In the genomic region with DNA sequence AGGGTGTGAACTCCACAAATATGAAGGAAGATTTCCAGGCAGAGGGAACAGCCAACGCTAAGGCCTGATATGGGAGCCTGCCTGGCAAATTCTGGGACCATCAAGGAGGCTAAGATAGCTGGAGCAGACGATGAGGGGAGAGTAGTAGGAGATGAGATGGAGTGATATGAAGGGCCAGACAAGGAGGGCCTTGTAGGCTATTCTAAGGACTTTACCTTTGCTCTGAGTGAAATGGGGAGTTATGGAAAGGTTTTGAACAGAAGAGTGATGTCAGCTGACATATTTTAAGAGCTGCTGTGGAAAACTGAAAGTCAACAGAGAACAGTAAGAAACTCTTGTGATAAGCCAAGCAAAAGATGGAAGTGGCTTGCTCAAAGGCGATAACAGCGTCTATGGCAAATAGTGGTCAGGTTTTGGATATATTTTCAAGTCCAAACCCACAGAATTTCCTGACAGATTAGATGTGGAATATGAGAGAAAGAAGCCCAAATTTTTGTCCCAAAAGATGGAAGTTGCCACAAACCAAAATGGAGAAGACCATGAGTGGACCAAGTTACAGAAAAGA, we compare ENCODE assay signal across 2 cellular contexts.
A peak's percentile ranks its signal among the peaks of the same experiment; 100 is the strongest.
TF ChIP-seq lines count a peak whose summit lies in the region.

No MANE protein-coding gene starts in this region.

TF ChIP-seq in HEK293, 187 proteins besides CTCF, POLR2A, EP300 and RAD21:
- TF ChIP-seq, protein P1, sequence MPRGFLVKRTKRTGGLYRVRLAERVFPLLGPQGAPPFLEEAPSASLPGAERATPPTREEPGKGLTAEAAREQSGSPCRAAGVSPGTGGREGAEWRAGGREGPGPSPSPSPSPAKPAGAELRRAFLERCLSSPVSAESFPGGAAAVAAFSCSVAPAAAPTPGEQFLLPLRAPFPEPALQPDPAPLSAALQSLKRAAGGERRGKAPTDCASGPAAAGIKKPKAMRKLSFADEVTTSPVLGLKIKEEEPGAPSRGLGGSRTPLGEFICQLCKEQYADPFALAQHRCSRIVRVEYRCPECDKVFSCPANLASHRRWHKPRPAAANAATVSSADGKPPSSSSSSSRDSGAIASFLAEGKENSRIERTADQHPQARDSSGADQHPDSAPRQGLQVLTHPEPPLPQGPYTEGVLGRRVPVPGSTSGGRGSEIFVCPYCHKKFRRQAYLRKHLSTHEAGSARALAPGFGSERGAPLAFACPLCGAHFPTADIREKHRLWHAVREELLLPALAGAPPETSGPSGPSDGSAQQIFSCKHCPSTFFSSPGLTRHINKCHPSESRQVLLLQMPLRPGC (tag by site-specific recombination; IDR thresholded peaks at IDR 0.05) = no peak
- TF ChIP-seq ZNF473 (tag by site-specific recombination; IDR thresholded peaks at IDR 0.05) (no peak), ZNF660 (tag by site-specific recombination; IDR thresholded peaks at IDR 0.05) (no peak), ZNF843 (tag by site-specific recombination; IDR thresholded peaks at IDR 0.05) (no peak), ZNF600 (tag by site-specific recombination; IDR thresholded peaks at IDR 0.05) (0 out of 2 replicates have a peak, but pooled peaks have one; percentile 17), ZSCAN30 (tag by site-specific recombination; IDR thresholded peaks at IDR 0.05) (no peak), ZBTB21 (tag by site-specific recombination; IDR thresholded peaks at IDR 0.05) (no peak), ZNF341 (tag by site-specific recombination; IDR thresholded peaks at IDR 0.05; ENCODE audit: low read depth) (0 out of 2 replicates have a peak, but pooled peaks have one; percentile 39)

TF ChIP-seq in K562, 482 proteins besides CTCF, POLR2A, EP300 and RAD21 (continues in another document):
- TF ChIP-seq ZBTB17 (CRISPR knock-in tag; IDR thresholded peaks at IDR 0.05) (0 out of 2 replicates have a peak, but pooled peaks have one; percentile 66), NFYB (IDR thresholded peaks at IDR 0.05; ENCODE audit: extremely low read depth, insufficient read length) (no peak), ETV1 (tag; conservative IDR thresholded peaks at IDR 0.05; ENCODE audit: low read depth) (peak; percentile 27; the same call in 1 of the 2 replicates), MYBL2 (IDR thresholded peaks at IDR 0.05; ENCODE audit: low read depth) (peak; percentile 26; the same call in 1 of the 2 replicates), MYBL2 (CRISPR knock-in tag; IDR thresholded peaks at IDR 0.05; ENCODE audit: borderline replicate concordance) (no peak), ZNF584 (CRISPR knock-in tag; IDR thresholded peaks at IDR 0.05; ENCODE audit: low read depth) (0 out of 2 replicates have a peak, but pooled peaks have one; percentile 13), ARID1B (IDR thresholded peaks at IDR 0.05) (peak; percentile 89), TCF3 (CRISPR knock-in tag; IDR thresholded peaks at IDR 0.05) (peak; percentile 86), GATAD2A (IDR thresholded peaks at IDR 0.05) (0 out of 2 replicates have a peak, but pooled peaks have one; percentile 65), MAZ (CRISPR knock-in tag; conservative IDR thresholded peaks at IDR 0.05 in 1 of 2, IDR thresholded peaks at IDR 0.05 in 1 of 2) (0 out of 4 replicates have a peak, but pooled peaks of 1 of the 2 experiments have one; percentile 28), ATF1 (CRISPR knock-in tag; IDR thresholded peaks at IDR 0.05) (no peak), ATF1 (tag; IDR thresholded peaks at IDR 0.05) (peak; percentile 52), FOXA3 (CRISPR knock-in tag; conservative IDR thresholded peaks at IDR 0.05 in 1 of 2, IDR thresholded peaks at IDR 0.05 in 1 of 2) (peak in 1 of 2 experiments; percentile 97; a peak in 3 of 4 replicates), NFXL1 (CRISPR knock-in tag; IDR thresholded peaks at IDR 0.05) (0 out of 2 replicates have a peak, but pooled peaks have one; percentile 23), RCOR1 (IDR thresholded peaks at IDR 0.05; ENCODE audit: borderline replicate concordance in 1 of 2, low read depth in 2 of 2, low read length in 2 of 2) (peak in 1 of 2 experiments; percentile 71; a peak in 1 of 4 replicates), BACH1 (tag; IDR thresholded peaks at IDR 0.05) (peak; percentile 48; the same call in 1 of the 2 replicates), SMARCE1 (IDR thresholded peaks at IDR 0.05) (peak; percentile 82; the same call in 1 of the 2 replicates), ZBTB34 (CRISPR knock-in tag; IDR thresholded peaks at IDR 0.05) (0 out of 2 replicates have a peak, but pooled peaks have one; percentile 51), ZBTB9 (CRISPR knock-in tag; IDR thresholded peaks at IDR 0.05) (peak; percentile 56; the same call in 1 of the 2 replicates), TEAD4 (IDR thresholded peaks at IDR 0.05; ENCODE audit: low read length) (peak; percentile 76), TEAD4 (CRISPR knock-in tag; IDR thresholded peaks at IDR 0.05; ENCODE audit: borderline replicate concordance) (no peak), ZNF384 (IDR thresholded peaks at IDR 0.05; ENCODE audit: low read depth, low read length) (no peak), CXXC5 (CRISPR knock-in tag; IDR thresholded peaks at IDR 0.05) (0 out of 2 replicates have a peak, but pooled peaks have one; percentile 52), MAFG (tag; conservative IDR thresholded peaks at IDR 0.05) (no peak), GATA2 (CRISPR knock-in tag; IDR thresholded peaks at IDR 0.05) (peak; percentile 71), LCOR (CRISPR knock-in tag; IDR thresholded peaks at IDR 0.05) (peak; percentile 84), RAD51 (IDR thresholded peaks at IDR 0.05; ENCODE audit: borderline replicate concordance, low read depth) (peak; percentile 68), MTA2 (IDR thresholded peaks at IDR 0.05; ENCODE audit: low read depth) (peak; percentile 57; the same call in 1 of the 2 replicates), ZEB2 (IDR thresholded peaks at IDR 0.05) (peak; percentile 82), SMAD4 (CRISPR knock-in tag; conservative IDR thresholded peaks at IDR 0.05) (peak; percentile 56; the same call in 1 of the 2 replicates), ETV6 (IDR thresholded peaks at IDR 0.05; ENCODE audit: borderline replicate concordance in 1 of 2, low read depth in 2 of 2, low read length in 1 of 2) (no peak), ETV6 (CRISPR knock-in tag; IDR thresholded peaks at IDR 0.05; ENCODE audit: borderline replicate concordance) (no peak), PPARD (CRISPR knock-in tag; IDR thresholded peaks at IDR 0.05) (no peak), KDM1A (IDR thresholded peaks at IDR 0.05) (peak in 1 of 2 experiments; percentile 19; a peak in 1 of 4 replicates), ZBTB2 (IDR thresholded peaks at IDR 0.05) (peak; percentile 20; the same call in 1 of the 2 replicates), SMARCA4 (IDR thresholded peaks at IDR 0.05) (peak; percentile 89), MEF2D (tag; conservative IDR thresholded peaks at IDR 0.05; ENCODE audit: low read depth) (peak; percentile 67; the same call in 1 of the 2 replicates), FOXK2 (conservative IDR thresholded peaks at IDR 0.05 in 1 of 2, IDR thresholded peaks at IDR 0.05 in 1 of 2; ENCODE audit: low read depth in 2 of 2) (peak; percentile 64 to 78; a peak in 2 of 4 replicates), FOXP1 (CRISPR knock-in tag; IDR thresholded peaks at IDR 0.05) (no peak), ERF (CRISPR knock-in tag; IDR thresholded peaks at IDR 0.05) (peak; percentile 21; the same call in 1 of the 2 replicates), NCOA4 (IDR thresholded peaks at IDR 0.05; ENCODE audit: partially characterized antibody) (no peak), CHD2 (IDR thresholded peaks at IDR 0.05; ENCODE audit: low read depth, low read length) (0 out of 2 replicates have a peak, but pooled peaks have one; percentile 3), ATF7 (IDR thresholded peaks at IDR 0.05) (peak; percentile 77), TBP (optimal IDR thresholded peaks at IDR 0.05; ENCODE audit: low read depth, low read length) (peak; percentile 28), HDGF (IDR thresholded peaks at IDR 0.05) (peak; percentile 86)
- TF ChIP-seq, protein P2, sequence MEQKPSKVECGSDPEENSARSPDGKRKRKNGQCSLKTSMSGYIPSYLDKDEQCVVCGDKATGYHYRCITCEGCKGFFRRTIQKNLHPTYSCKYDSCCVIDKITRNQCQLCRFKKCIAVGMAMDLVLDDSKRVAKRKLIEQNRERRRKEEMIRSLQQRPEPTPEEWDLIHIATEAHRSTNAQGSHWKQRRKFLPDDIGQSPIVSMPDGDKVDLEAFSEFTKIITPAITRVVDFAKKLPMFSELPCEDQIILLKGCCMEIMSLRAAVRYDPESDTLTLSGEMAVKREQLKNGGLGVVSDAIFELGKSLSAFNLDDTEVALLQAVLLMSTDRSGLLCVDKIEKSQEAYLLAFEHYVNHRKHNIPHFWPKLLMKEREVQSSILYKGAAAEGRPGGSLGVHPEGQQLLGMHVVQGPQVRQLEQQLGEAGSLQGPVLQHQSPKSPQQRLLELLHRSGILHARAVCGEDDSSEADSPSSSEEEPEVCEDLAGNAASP (IDR thresholded peaks at IDR 0.05) = no peak
- TF ChIP-seq, protein P3, sequence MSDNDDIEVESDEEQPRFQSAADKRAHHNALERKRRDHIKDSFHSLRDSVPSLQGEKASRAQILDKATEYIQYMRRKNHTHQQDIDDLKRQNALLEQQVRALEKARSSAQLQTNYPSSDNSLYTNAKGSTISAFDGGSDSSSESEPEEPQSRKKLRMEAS (CRISPR knock-in tag; IDR thresholded peaks at IDR 0.05) = no peak
- TF ChIP-seq, protein P4, sequence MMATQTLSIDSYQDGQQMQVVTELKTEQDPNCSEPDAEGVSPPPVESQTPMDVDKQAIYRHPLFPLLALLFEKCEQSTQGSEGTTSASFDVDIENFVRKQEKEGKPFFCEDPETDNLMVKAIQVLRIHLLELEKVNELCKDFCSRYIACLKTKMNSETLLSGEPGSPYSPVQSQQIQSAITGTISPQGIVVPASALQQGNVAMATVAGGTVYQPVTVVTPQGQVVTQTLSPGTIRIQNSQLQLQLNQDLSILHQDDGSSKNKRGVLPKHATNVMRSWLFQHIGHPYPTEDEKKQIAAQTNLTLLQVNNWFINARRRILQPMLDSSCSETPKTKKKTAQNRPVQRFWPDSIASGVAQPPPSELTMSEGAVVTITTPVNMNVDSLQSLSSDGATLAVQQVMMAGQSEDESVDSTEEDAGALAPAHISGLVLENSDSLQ (IDR thresholded peaks at IDR 0.05) = peak; percentile 79
- TF ChIP-seq, protein P5, sequence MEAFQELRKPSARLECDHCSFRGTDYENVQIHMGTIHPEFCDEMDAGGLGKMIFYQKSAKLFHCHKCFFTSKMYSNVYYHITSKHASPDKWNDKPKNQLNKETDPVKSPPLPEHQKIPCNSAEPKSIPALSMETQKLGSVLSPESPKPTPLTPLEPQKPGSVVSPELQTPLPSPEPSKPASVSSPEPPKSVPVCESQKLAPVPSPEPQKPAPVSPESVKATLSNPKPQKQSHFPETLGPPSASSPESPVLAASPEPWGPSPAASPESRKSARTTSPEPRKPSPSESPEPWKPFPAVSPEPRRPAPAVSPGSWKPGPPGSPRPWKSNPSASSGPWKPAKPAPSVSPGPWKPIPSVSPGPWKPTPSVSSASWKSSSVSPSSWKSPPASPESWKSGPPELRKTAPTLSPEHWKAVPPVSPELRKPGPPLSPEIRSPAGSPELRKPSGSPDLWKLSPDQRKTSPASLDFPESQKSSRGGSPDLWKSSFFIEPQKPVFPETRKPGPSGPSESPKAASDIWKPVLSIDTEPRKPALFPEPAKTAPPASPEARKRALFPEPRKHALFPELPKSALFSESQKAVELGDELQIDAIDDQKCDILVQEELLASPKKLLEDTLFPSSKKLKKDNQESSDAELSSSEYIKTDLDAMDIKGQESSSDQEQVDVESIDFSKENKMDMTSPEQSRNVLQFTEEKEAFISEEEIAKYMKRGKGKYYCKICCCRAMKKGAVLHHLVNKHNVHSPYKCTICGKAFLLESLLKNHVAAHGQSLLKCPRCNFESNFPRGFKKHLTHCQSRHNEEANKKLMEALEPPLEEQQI (IDR thresholded peaks at IDR 0.05) = peak; percentile 47; the same call in 1 of the 2 replicates
